In the genomic region with DNA sequence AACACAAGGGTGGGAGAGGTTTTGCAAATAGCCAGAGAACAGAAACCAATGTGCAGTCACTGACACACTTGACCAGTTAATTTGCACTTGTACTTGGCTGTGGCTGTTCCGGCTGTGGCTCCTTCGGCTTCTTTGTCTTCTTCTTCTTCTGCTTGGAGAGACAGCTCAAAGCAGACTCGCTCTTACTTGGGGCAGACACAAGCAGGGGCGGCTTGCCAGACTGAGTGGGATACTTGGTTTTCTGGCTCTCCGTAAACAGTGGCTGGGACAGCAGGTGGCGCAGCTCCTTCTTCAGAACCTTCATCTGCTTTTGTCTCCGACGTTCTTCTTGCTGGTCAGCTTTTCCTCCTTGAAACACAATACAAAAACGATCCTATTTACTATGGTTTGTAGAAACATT, we compare ENCODE assay signal across 8 cellular contexts. TPM values are rescaled to one million over a fixed set of nuclear protein-coding genes. Genes with fewer than 3 reads are reported as not detected.
DNase-seq lines count a peak whose midpoint lies in the region; ATAC-seq and TF ChIP-seq lines count a peak whose summit lies in the region.

No MANE protein-coding gene starts in this region.

- H3K4me1 Mint-ChIP-seq in WTC11: peaks cover 11% of the 10 kb centered on the region

- peaks cover 77% of the 10 kb centered on the region for H3K36me3 Mint-ChIP-seq in WTC11

- peak overlapping the region; percentile 17; the same call in 1 of the 2 replicates for H3K27ac Mint-ChIP-seq in WTC11

- POLR2A ChIA-PET in WTC11 (lab: Charles Lee): interaction anchor here (1.0 kb wide), 1 partner anchor 74 kb away, joined by 3 read pairs; no protein-coding TSS in a partner anchor

- DNase-seq in GM20000 (ENCODE audit: low spot score) (no peak), WTC11 (ENCODE audit: low spot score) (peak; percentile 50), Right ventricle myocardium inferior (ENCODE audit: missing footprints) (peak; percentile 74), renal cortical epithelial cell (ENCODE audit: low read depth) (peak; percentile 48), UCSD-AML1 (lab: John Stamatoyannopoulos, UW; ENCODE audit: unreplicated experiment) (no peak), NCI-H526 treated with DMSO at 0.1 percent for 48 hours (lab: John Stamatoyannopoulos, UW) (no peak)

- H3K4me3 Mint-ChIP-seq in WTC11: no peak overlapping the region

- H3K27me3 Mint-ChIP-seq in WTC11 (ENCODE audit: low read depth): no peaks in the 10 kb centered on the region

- TF ChIP-seq CTCF in GM20000 (IDR thresholded peaks at IDR 0.05; ENCODE audit: extremely low read depth, missing control alignments) (peak; percentile 7), WTC11 (IDR thresholded peaks at IDR 0.05) (no peak)

- CTCF ChIA-PET in WTC11 (lab: Charles Lee): interaction anchor here (0.7 to 4.0 kb wide), 10 partner anchors 13 to 256 kb away, joined by 4 to 46 read pairs (median 7); a partner anchor contains a TSS

- no peaks in the 10 kb centered on the region for H3K9me3 Mint-ChIP-seq in WTC11

- peak; percentile 81 for ATAC-seq in WTC11
- ATAC-seq in Right ventricle myocardium inferior: no peak
- no peak for ATAC-seq in GM19395 (IDR thresholded peaks at IDR 0.05; ENCODE audit: unreplicated experiment)
- no peak for ATAC-seq in GM21786 (IDR thresholded peaks at IDR 0.05; ENCODE audit: unreplicated experiment)

- intact Hi-C loops in Right ventricle myocardium inferior (cut with DNase I): no loop called here

TF ChIP-seq in WTC11, 78 proteins besides CTCF, POLR2A, EP300 and RAD21:
- TF ChIP-seq ELF4 (CRISPR knock-in tag; IDR thresholded peaks at IDR 0.05; ENCODE audit: low read depth) (no peak), ZNF671 (CRISPR knock-in tag; IDR thresholded peaks at IDR 0.05) (no peak), FOXP1 (CRISPR knock-in tag; IDR thresholded peaks at IDR 0.05; ENCODE audit: borderline replicate concordance) (no peak), ZNF219 (CRISPR knock-in tag; IDR thresholded peaks at IDR 0.05; ENCODE audit: borderline replicate concordance) (no peak), ETV6 (CRISPR knock-in tag; IDR thresholded peaks at IDR 0.05) (no peak), CREB1 (CRISPR knock-in tag; IDR thresholded peaks at IDR 0.05) (no peak), ZNF416 (CRISPR knock-in tag; IDR thresholded peaks at IDR 0.05) (no peak)
- TF ChIP-seq, protein P1, sequence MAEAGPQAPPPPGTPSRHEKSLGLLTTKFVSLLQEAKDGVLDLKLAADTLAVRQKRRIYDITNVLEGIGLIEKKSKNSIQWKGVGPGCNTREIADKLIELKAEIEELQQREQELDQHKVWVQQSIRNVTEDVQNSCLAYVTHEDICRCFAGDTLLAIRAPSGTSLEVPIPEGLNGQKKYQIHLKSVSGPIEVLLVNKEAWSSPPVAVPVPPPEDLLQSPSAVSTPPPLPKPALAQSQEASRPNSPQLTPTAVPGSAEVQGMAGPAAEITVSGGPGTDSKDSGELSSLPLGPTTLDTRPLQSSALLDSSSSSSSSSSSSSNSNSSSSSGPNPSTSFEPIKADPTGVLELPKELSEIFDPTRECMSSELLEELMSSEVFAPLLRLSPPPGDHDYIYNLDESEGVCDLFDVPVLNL (CRISPR knock-in tag; IDR thresholded peaks at IDR 0.05; ENCODE audit: borderline replicate concordance, low read depth): no peak
- TF ChIP-seq, protein P2, sequence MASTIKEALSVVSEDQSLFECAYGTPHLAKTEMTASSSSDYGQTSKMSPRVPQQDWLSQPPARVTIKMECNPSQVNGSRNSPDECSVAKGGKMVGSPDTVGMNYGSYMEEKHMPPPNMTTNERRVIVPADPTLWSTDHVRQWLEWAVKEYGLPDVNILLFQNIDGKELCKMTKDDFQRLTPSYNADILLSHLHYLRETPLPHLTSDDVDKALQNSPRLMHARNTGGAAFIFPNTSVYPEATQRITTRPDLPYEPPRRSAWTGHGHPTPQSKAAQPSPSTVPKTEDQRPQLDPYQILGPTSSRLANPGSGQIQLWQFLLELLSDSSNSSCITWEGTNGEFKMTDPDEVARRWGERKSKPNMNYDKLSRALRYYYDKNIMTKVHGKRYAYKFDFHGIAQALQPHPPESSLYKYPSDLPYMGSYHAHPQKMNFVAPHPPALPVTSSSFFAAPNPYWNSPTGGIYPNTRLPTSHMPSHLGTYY (CRISPR knock-in tag; IDR thresholded peaks at IDR 0.05): no peak
- TF ChIP-seq, protein P3, sequence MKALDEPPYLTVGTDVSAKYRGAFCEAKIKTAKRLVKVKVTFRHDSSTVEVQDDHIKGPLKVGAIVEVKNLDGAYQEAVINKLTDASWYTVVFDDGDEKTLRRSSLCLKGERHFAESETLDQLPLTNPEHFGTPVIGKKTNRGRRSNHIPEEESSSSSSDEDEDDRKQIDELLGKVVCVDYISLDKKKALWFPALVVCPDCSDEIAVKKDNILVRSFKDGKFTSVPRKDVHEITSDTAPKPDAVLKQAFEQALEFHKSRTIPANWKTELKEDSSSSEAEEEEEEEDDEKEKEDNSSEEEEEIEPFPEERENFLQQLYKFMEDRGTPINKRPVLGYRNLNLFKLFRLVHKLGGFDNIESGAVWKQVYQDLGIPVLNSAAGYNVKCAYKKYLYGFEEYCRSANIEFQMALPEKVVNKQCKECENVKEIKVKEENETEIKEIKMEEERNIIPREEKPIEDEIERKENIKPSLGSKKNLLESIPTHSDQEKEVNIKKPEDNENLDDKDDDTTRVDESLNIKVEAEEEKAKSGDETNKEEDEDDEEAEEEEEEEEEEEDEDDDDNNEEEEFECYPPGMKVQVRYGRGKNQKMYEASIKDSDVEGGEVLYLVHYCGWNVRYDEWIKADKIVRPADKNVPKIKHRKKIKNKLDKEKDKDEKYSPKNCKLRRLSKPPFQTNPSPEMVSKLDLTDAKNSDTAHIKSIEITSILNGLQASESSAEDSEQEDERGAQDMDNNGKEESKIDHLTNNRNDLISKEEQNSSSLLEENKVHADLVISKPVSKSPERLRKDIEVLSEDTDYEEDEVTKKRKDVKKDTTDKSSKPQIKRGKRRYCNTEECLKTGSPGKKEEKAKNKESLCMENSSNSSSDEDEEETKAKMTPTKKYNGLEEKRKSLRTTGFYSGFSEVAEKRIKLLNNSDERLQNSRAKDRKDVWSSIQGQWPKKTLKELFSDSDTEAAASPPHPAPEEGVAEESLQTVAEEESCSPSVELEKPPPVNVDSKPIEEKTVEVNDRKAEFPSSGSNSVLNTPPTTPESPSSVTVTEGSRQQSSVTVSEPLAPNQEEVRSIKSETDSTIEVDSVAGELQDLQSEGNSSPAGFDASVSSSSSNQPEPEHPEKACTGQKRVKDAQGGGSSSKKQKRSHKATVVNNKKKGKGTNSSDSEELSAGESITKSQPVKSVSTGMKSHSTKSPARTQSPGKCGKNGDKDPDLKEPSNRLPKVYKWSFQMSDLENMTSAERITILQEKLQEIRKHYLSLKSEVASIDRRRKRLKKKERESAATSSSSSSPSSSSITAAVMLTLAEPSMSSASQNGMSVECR (CRISPR knock-in tag; IDR thresholded peaks at IDR 0.05; ENCODE audit: borderline replicate concordance): no peak
- TF ChIP-seq, protein P4, sequence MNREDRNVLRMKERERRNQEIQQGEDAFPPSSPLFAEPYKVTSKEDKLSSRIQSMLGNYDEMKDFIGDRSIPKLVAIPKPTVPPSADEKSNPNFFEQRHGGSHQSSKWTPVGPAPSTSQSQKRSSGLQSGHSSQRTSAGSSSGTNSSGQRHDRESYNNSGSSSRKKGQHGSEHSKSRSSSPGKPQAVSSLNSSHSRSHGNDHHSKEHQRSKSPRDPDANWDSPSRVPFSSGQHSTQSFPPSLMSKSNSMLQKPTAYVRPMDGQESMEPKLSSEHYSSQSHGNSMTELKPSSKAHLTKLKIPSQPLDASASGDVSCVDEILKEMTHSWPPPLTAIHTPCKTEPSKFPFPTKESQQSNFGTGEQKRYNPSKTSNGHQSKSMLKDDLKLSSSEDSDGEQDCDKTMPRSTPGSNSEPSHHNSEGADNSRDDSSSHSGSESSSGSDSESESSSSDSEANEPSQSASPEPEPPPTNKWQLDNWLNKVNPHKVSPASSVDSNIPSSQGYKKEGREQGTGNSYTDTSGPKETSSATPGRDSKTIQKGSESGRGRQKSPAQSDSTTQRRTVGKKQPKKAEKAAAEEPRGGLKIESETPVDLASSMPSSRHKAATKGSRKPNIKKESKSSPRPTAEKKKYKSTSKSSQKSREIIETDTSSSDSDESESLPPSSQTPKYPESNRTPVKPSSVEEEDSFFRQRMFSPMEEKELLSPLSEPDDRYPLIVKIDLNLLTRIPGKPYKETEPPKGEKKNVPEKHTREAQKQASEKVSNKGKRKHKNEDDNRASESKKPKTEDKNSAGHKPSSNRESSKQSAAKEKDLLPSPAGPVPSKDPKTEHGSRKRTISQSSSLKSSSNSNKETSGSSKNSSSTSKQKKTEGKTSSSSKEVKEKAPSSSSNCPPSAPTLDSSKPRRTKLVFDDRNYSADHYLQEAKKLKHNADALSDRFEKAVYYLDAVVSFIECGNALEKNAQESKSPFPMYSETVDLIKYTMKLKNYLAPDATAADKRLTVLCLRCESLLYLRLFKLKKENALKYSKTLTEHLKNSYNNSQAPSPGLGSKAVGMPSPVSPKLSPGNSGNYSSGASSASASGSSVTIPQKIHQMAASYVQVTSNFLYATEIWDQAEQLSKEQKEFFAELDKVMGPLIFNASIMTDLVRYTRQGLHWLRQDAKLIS (CRISPR knock-in tag; IDR thresholded peaks at IDR 0.05; ENCODE audit: borderline replicate concordance): no peak

RNA-seq across cellular contexts. Expression of a gene that starts 25.0 kb away (rescaled TPM):
- total RNA-seq in WTC11 (2021) (3.5 to 4.5 TPM (median 3.9 TPM) in 3 replicates), Right ventricle myocardium inferior (0.35 TPM), renal cortical epithelial cell (6.4 and 14.2 TPM in 2 replicates)

RNA-seq across cellular contexts. Expression of a gene that starts 29.9 kb away (rescaled TPM):
- total RNA-seq in WTC11 (2021): 137 to 174 TPM (median 140 TPM) in 3 replicates
- total RNA-seq in Right ventricle myocardium inferior: 187 TPM
- 114 and 161 TPM in 2 replicates for total RNA-seq in renal cortical epithelial cell

RNA-seq across cellular contexts. Expression of a gene that starts 30.0 kb away (rescaled TPM):
- total RNA-seq in WTC11 (2021): 27.6 to 34.1 TPM (median 32.3 TPM) in 3 replicates
- total RNA-seq in Right ventricle myocardium inferior: 10.7 TPM
- total RNA-seq in renal cortical epithelial cell: 7.5 and 15.3 TPM in 2 replicates

RNA-seq across cellular contexts. Expression of a gene that starts 54.0 kb away (rescaled TPM):
- total RNA-seq in WTC11 (2021) (not detected in 3 replicates), Right ventricle myocardium inferior (0.84 TPM), renal cortical epithelial cell (not detected in 2 replicates)

RNA-seq across cellular contexts. Expression of a gene that starts 59.4 kb away (rescaled TPM):
- 1.8 to 3.2 TPM (median 2.4 TPM) in 3 replicates for total RNA-seq in WTC11 (2021)
- 164 TPM for total RNA-seq in Right ventricle myocardium inferior
- 3.0 and 179 TPM in 2 replicates for total RNA-seq in renal cortical epithelial cell

Comparison
In these comparisons a context has a peak if more than half of its experiments do, and no peak if none do; other contexts are left out.
1. DNase-seq: peak in WTC11 (single experiment), Right ventricle myocardium inferior (single experiment) and renal cortical epithelial cell (single experiment); none in GM20000 (single experiment), UCSD-AML1 (single experiment) and NCI-H526 treated with DMSO at 0.1 percent for 48 hours (single experiment).